8 cellular contexts compared by ENCODE assay signal in genomic region chr19:19405919-19406877, GRCh38. TPM values are rescaled to one million over a fixed set of nuclear protein-coding genes. Genes with fewer than 3 reads are reported as not detected.
DNase-seq lines count a peak whose midpoint lies in the region; ATAC-seq and TF ChIP-seq lines count a peak whose summit lies in the region.

No MANE protein-coding gene starts in this region.

- H3K4me3 ChIP-seq in fibroblast of mammary gland (ENCODE audit: control insufficient read depth, low read depth, low read length) = peak overlapping the region; percentile 68

- H3K4me1 Mint-ChIP-seq in activated T-cell treated with anti-CD3 and anti-CD28 coated beads, Interleukin-2, amount 50 U/mL, for 24 hours (ENCODE audit: low read depth) = peaks cover 75% of the 10 kb centered on the region
- H3K4me1 Mint-ChIP-seq in neural crest cell = peaks cover 52% of the 10 kb centered on the region

- H3K4me3 Mint-ChIP-seq in activated T-cell treated with anti-CD3 and anti-CD28 coated beads, Interleukin-2, amount 50 U/mL, for 24 hours = peak overlapping the region; percentile 97
- H3K4me3 Mint-ChIP-seq in neural crest cell = peak overlapping the region; percentile 99

- no peaks in the 10 kb centered on the region for H3K27me3 Mint-ChIP-seq in activated T-cell treated with anti-CD3 and anti-CD28 coated beads, Interleukin-2, amount 50 U/mL, for 24 hours
- H3K27me3 Mint-ChIP-seq in neural crest cell (ENCODE audit: low read depth) = peaks cover 2% of the 10 kb centered on the region

- ATAC-seq in HG02588 (IDR thresholded peaks at IDR 0.05; ENCODE audit: unreplicated experiment) (peak; percentile 25), GM21381 (IDR thresholded peaks at IDR 0.05; ENCODE audit: unreplicated experiment) (no peak)

- in situ Hi-C loops in G401 (cut with HindIII; ENCODE audit: low sequenced_read_pairs) = no loop called here

- peak; percentile 28 for DNase-seq in G401 (ENCODE audit: low spot score)
- DNase-seq in NCI-H69 (lab: John Stamatoyannopoulos, UW) = peak; percentile 88
- peak; percentile 72 for DNase-seq in activated T-cell treated with anti-CD3 and anti-CD28 coated beads, Interleukin-2, amount 50 U/mL, for 24 hours
- peak; percentile 73 for DNase-seq in fibroblast of mammary gland (ENCODE audit: low read depth)
- DNase-seq in neural crest cell (ENCODE audit: low read depth, low spot score) = peak; percentile 51
- no peak for DNase-seq in 8988T

- peak overlapping the region; percentile 97 for H3K27ac Mint-ChIP-seq in activated T-cell treated with anti-CD3 and anti-CD28 coated beads, Interleukin-2, amount 50 U/mL, for 24 hours
- H3K27ac Mint-ChIP-seq in neural crest cell (ENCODE audit: unreplicated experiment) = no peak overlapping the region

- TF ChIP-seq CTCF in fibroblast of mammary gland (conservative IDR thresholded peaks at IDR 0.05; ENCODE audit: control insufficient read depth, insufficient read depth, low read depth, low read length) = no peak
- no peak for TF ChIP-seq CTCF in neural crest cell (conservative IDR thresholded peaks at IDR 0.05)

- no peaks in the 10 kb centered on the region for H3K9me3 Mint-ChIP-seq in activated T-cell treated with anti-CD3 and anti-CD28 coated beads, Interleukin-2, amount 50 U/mL, for 24 hours
- H3K9me3 Mint-ChIP-seq in neural crest cell = no peaks in the 10 kb centered on the region

- H3K36me3 Mint-ChIP-seq in activated T-cell treated with anti-CD3 and anti-CD28 coated beads, Interleukin-2, amount 50 U/mL, for 24 hours (ENCODE audit: low read depth) = peaks cover 35% of the 10 kb centered on the region
- H3K36me3 Mint-ChIP-seq in neural crest cell (ENCODE audit: low read depth) = no peaks in the 10 kb centered on the region

RNA-seq across cellular contexts. Expression of gene GATAD2A, which starts 0.7 kb away (rescaled TPM):
- 47.2 and 80.3 TPM in 2 replicates for total RNA-seq in G401 (2014; rRNA removed; shearing (Covaris generic))
- 150 and 158 TPM in 2 replicates for total RNA-seq in neural crest cell
